Comparison of ENCODE assay signal across 17 cellular contexts in the genomic region with DNA sequence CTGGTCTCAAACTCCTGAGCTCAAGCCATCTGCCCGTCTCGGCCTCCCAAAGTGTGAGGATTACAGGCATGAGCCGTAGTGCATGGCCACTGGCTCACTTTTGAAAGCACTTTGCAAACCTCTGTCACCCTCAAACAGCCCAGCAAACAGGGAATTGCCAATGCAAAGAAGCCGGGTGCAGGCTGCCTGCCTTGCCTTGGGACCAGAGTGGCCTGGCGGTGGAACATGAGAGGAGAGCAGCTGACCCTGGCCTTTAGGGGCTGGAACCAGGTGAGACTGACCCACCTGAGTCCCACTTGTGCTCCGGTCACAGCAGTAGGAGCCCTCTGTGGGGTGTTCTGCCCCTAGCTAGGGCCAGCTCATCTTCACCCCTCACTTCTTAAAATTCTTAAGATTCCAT.
DNase-seq lines count a peak whose midpoint lies in the region; ATAC-seq and TF ChIP-seq lines count a peak whose summit lies in the region.
"Had no signal": no experiment of that assay in that cellular context is flagged by ENCODE, and none has a peak within 500 bp of the region (broad histone marks: within the 10 kb centered on the region; RNA-seq: fewer than 3 reads in every experiment).

No MANE protein-coding gene starts in this region.

- no peaks in the 10 kb centered on the region for H4K20me1 ChIP-seq in GM23338 (replicated peaks; ENCODE audit: insufficient read depth)

- H3K23ac ChIP-seq in trophoblast cell (ENCODE audit: low read length), result no peak overlapping the region

- H3K36me3 ChIP-seq in GM23338 (ENCODE audit: insufficient read depth) (peaks cover 13% of the 10 kb centered on the region), iPS-18a (ENCODE audit: control insufficient read depth, low read depth, low read length) (no peaks in the 10 kb centered on the region), trophoblast cell (ENCODE audit: control insufficient read depth in 1 of 2, insufficient read depth in 2 of 2, low read length in 2 of 2) (no peaks in the 10 kb centered on the region), heart right ventricle (no peaks in the 10 kb centered on the region)

- peak overlapping the region; percentile 2; the same call in 1 of the 2 replicates for H3K4me3 ChIP-seq in GM23338
- H3K4me3 ChIP-seq in iPS-18a (ENCODE audit: low read length), result no peak overlapping the region
- no peak overlapping the region for H3K4me3 ChIP-seq in trophoblast cell (ENCODE audit: low read depth, low read length)
- no peak overlapping the region for H3K4me3 ChIP-seq in heart right ventricle

- intact Hi-C loops in activated CD4-positive, alpha-beta memory T cell treated with anti-CD3 and anti-CD28 coated beads for 36 hours (cut with micrococcal nuclease), result no loop called here
- intact Hi-C loops in heart right ventricle (cut with DNase I), result no loop called here

- H3K27ac Mint-ChIP-seq in GM23338 (peak overlapping the region; percentile 81), WTC11 (peak overlapping the region; percentile 99)
- no peak overlapping the region for H3K27ac Mint-ChIP-seq in activated CD4-positive, alpha-beta memory T cell treated with anti-CD3 and anti-CD28 coated beads for 36 hours
- H3K27ac Mint-ChIP-seq: B cell; CD4-positive, alpha-beta T cell; IgD-negative memory B cell had no signal

- TF ChIP-seq CTCF in GM23338 (conservative IDR thresholded peaks at IDR 0.05; ENCODE audit: low read depth in 2 of 2), result no peak
- TF ChIP-seq CTCF in WTC11 (IDR thresholded peaks at IDR 0.05), result no peak
- TF ChIP-seq CTCF in heart right ventricle (IDR thresholded peaks at IDR 0.05), result no peak

- no peak overlapping the region for H3K4ac ChIP-seq in trophoblast cell (ENCODE audit: low read depth, low read length)

- no peaks in the 10 kb centered on the region for H3K27me3 ChIP-seq in GM23338 (ENCODE audit: insufficient read depth)
- no peaks in the 10 kb centered on the region for H3K27me3 ChIP-seq in iPS-18a (ENCODE audit: control insufficient read depth, insufficient read depth, low read length)
- H3K27me3 ChIP-seq in trophoblast cell (ENCODE audit: insufficient read depth, low read length), result no peaks in the 10 kb centered on the region
- H3K27me3 ChIP-seq in heart right ventricle, result no peaks in the 10 kb centered on the region

- H3K4me2 ChIP-seq in GM23338, result peak overlapping the region; percentile 3
- no peak overlapping the region for H3K4me2 ChIP-seq in trophoblast cell (ENCODE audit: low read length)

- 0 out of 2 replicates have a peak, but pooled peaks cover 2% of the 10 kb centered on the region for H3K9me2 ChIP-seq in GM23338 (ENCODE audit: insufficient read depth)

- H3K27me3 Mint-ChIP-seq in GM23338 (ENCODE audit: insufficient read depth, low read depth, poor library complexity), result peaks cover 9% of the 10 kb centered on the region
- 0 out of 2 replicates have a peak, but pooled peaks cover 2% of the 10 kb centered on the region for H3K27me3 Mint-ChIP-seq in WTC11 (ENCODE audit: low read depth)
- H3K27me3 Mint-ChIP-seq in activated CD4-positive, alpha-beta memory T cell treated with anti-CD3 and anti-CD28 coated beads for 36 hours, result no peaks in the 10 kb centered on the region
- H3K27me3 Mint-ChIP-seq: B cell; CD4-positive, alpha-beta T cell; IgD-negative memory B cell had no signal

- no peaks in the 10 kb centered on the region for H3K79me2 ChIP-seq in GM23338 (replicated peaks; ENCODE audit: insufficient read depth)
- H3K79me2 ChIP-seq in trophoblast cell (ENCODE audit: control insufficient read depth, insufficient read depth, low read length, poor library complexity), result no peaks in the 10 kb centered on the region

- H3K36me3 Mint-ChIP-seq in GM23338 (ENCODE audit: low read depth), result peaks cover 34% of the 10 kb centered on the region
- H3K36me3 Mint-ChIP-seq in WTC11, result peaks cover 27% of the 10 kb centered on the region
- no peaks in the 10 kb centered on the region for H3K36me3 Mint-ChIP-seq in activated CD4-positive, alpha-beta memory T cell treated with anti-CD3 and anti-CD28 coated beads for 36 hours
- H3K36me3 Mint-ChIP-seq: IgD-negative memory B cell had no signal

- POLR2A ChIA-PET in WTC11 (lab: Charles Lee), result no interaction called here
- POLR2A ChIA-PET in activated CD4-positive, alpha-beta memory T cell treated with anti-CD3 and anti-CD28 coated beads for 36 hours (lab: Charles Lee), result no interaction called here

- no peak overlapping the region for H2AFZ ChIP-seq in GM23338
- no peak overlapping the region for H2AFZ ChIP-seq in trophoblast cell (ENCODE audit: insufficient read depth, low read length, poor library complexity)

- H2BK5ac ChIP-seq in trophoblast cell (ENCODE audit: low read depth, low read length, poor library complexity), result no peak overlapping the region

- DNase-seq in GM23338 (ENCODE audit: low spot score) (peak; percentile 51), WTC11 (ENCODE audit: low spot score) (peak; percentile 21), trophoblast cell (no peak), heart right ventricle (no peak)
- no peak for DNase-seq in activated CD8-positive, alpha-beta memory T cell treated with anti-CD3 and anti-CD28 coated beads, Interleukin-2, amount 50 U/mL, for 48 hours
- DNase-seq in activated CD4-positive, alpha-beta memory T cell treated with anti-CD3 and anti-CD28 coated beads for 36 hours, result no peak
- DNase-seq: ACHN; C1 segment of cervical spinal cord; Calu3; CD4-positive, alpha-beta T cell; DMS 273 treated with DMSO at 0.1 percent for 48 hours; GDM1; KG1 had no signal

- H3K4me1 Mint-ChIP-seq in GM23338, result peaks cover 34% of the 10 kb centered on the region
- peaks cover 47% of the 10 kb centered on the region for H3K4me1 Mint-ChIP-seq in WTC11
- H3K4me1 Mint-ChIP-seq in activated CD4-positive, alpha-beta memory T cell treated with anti-CD3 and anti-CD28 coated beads for 36 hours (ENCODE audit: low read depth), result no peaks in the 10 kb centered on the region
- H3K4me1 Mint-ChIP-seq: B cell, IgD-negative memory B cell had no signal

- no peak overlapping the region for H4K8ac ChIP-seq in trophoblast cell (ENCODE audit: low read depth, low read length)

- H4K91ac ChIP-seq in trophoblast cell (ENCODE audit: low read depth, low read length), result peak overlapping the region; percentile 8

- CTCF ChIA-PET in WTC11 (lab: Charles Lee), result interaction anchor here (1.2 kb wide), 2 partner anchors 10 to 857 kb away, joined by 5 to 6 read pairs; no protein-coding TSS in a partner anchor
- CTCF ChIA-PET in activated CD4-positive, alpha-beta memory T cell treated with anti-CD3 and anti-CD28 coated beads for 36 hours (lab: Charles Lee), result no interaction called here

- peaks cover 12% of the 10 kb centered on the region; the same call in 1 of the 2 replicates for H3F3A ChIP-seq in GM23338 (replicated peaks; ENCODE audit: low read depth)

- H3K14ac ChIP-seq in trophoblast cell (ENCODE audit: low read length), result no peak overlapping the region

- no peak overlapping the region for H4K12ac ChIP-seq in trophoblast cell (ENCODE audit: low read depth, low read length)

- H3K4me3 Mint-ChIP-seq in GM23338 (no peak overlapping the region), WTC11 (peak overlapping the region; percentile 5; the same call in 1 of the 2 replicates)
- no peak overlapping the region for H3K4me3 Mint-ChIP-seq in activated CD4-positive, alpha-beta memory T cell treated with anti-CD3 and anti-CD28 coated beads for 36 hours
- H3K4me3 Mint-ChIP-seq: B cell; CD4-positive, alpha-beta T cell; IgD-negative memory B cell had no signal

- H3K9me3 ChIP-seq in iPS-18a (ENCODE audit: control insufficient read depth, low read depth, low read length) (peaks cover 3% of the 10 kb centered on the region), trophoblast cell (ENCODE audit: insufficient read depth, low read depth, low read length) (peaks cover 3% of the 10 kb centered on the region), heart right ventricle (peaks cover 0 to 29% (median 7%) of the 10 kb centered on the region in 11 donors)

- peaks cover 41% of the 10 kb centered on the region for H3K9me3 Mint-ChIP-seq in GM23338
- peaks cover 37% of the 10 kb centered on the region for H3K9me3 Mint-ChIP-seq in WTC11
- peaks cover 13% of the 10 kb centered on the region for H3K9me3 Mint-ChIP-seq in activated CD4-positive, alpha-beta memory T cell treated with anti-CD3 and anti-CD28 coated beads for 36 hours

- H2BK120ac ChIP-seq in trophoblast cell (ENCODE audit: insufficient read depth, low read length, poor library complexity), result no peak overlapping the region

- no peak overlapping the region for H3K18ac ChIP-seq in trophoblast cell (ENCODE audit: low read length)

- peak overlapping the region; percentile 9 for H3K9ac ChIP-seq in iPS-18a (ENCODE audit: low read length)
- H3K9ac ChIP-seq in trophoblast cell (ENCODE audit: low read length), result no peak overlapping the region

- no peaks in the 10 kb centered on the region for H3K79me1 ChIP-seq in trophoblast cell (ENCODE audit: low read length)

- ATAC-seq in GM23338, result peak; percentile 46
- ATAC-seq in WTC11, result peak; percentile 37; the same call in 1 of the 2 replicates
- no peak for ATAC-seq in heart right ventricle
- no peak for ATAC-seq in GM21526 (IDR thresholded peaks at IDR 0.05; ENCODE audit: low FRiP score, unreplicated experiment)

- H2BK12ac ChIP-seq in trophoblast cell (ENCODE audit: low read length), result peak overlapping the region; percentile 6

- peaks cover 31% of the 10 kb centered on the region; the same call in 1 of the 2 replicates for H3K4me1 ChIP-seq in GM23338 (ENCODE audit: insufficient read depth)
- peaks cover 34% of the 10 kb centered on the region for H3K4me1 ChIP-seq in iPS-18a (ENCODE audit: control insufficient read depth, low read depth, low read length)
- peaks cover 6 to 11% of the 10 kb centered on the region in 2 experiments for H3K4me1 ChIP-seq in trophoblast cell (ENCODE audit: control insufficient read depth in 1 of 2, insufficient read depth in 2 of 2, low read length in 2 of 2)
- H3K4me1 ChIP-seq in heart right ventricle, result no peaks in the 10 kb centered on the region

- H3K27ac ChIP-seq in GM23338 (ENCODE audit: low read depth), result peak overlapping the region; percentile 90
- H3K27ac ChIP-seq in iPS-18a (ENCODE audit: low read length), result no peak overlapping the region
- no peak overlapping the region for H3K27ac ChIP-seq in trophoblast cell (ENCODE audit: low read depth, low read length)
- no peak overlapping the region for H3K27ac ChIP-seq in heart right ventricle

- H2AK5ac ChIP-seq in trophoblast cell (ENCODE audit: low read length), result no peak overlapping the region

- no CpG with 5 or more reads among the region's 6 CpGs for whole genome bisulfite sequencing in trophoblast cell (ENCODE audit: extremely low coverage, insufficient coverage, insufficient read length)
- WGBS in heart right ventricle, 2 donors, result 87 to 88% methylated on average over 6 of the region's 6 CpGs

TF ChIP-seq in GM23338, 12 proteins besides CTCF, POLR2A, EP300 and RAD21 (continues in another document):
- TF ChIP-seq JUNB (IDR thresholded peaks at IDR 0.05; ENCODE audit: unreplicated experiment), result no peak
- no peak for TF ChIP-seq NANOG (IDR thresholded peaks at IDR 0.05; ENCODE audit: borderline replicate concordance)
- TF ChIP-seq ZNF331 (CRISPR knock-in tag; IDR thresholded peaks at IDR 0.05; ENCODE audit: low read depth), result no peak

TF ChIP-seq in WTC11, 78 proteins besides CTCF, POLR2A, EP300 and RAD21 (continues in another document):
- TF ChIP-seq SMAD4 (CRISPR knock-in tag; IDR thresholded peaks at IDR 0.05) (no peak), FOXP1 (CRISPR knock-in tag; IDR thresholded peaks at IDR 0.05; ENCODE audit: borderline replicate concordance) (no peak), CBFB (CRISPR knock-in tag; IDR thresholded peaks at IDR 0.05; ENCODE audit: low read depth) (no peak)

Comparison
In these comparisons a context has a peak if more than half of its experiments do, and no peak if none do; other contexts are left out.
1. ATAC-seq: peak in GM23338 (single experiment) and WTC11 (single experiment); none in heart right ventricle (0 of 8) and GM21526 (single experiment).
2. DNase-seq: peak in GM23338 (single experiment) and WTC11 (single experiment); none in trophoblast cell (0 of 2), activated CD8-positive, alpha-beta memory T cell treated with anti-CD3 and anti-CD28 coated beads, Interleukin-2, amount 50 U/mL, for 48 hours (single experiment), activated CD4-positive, alpha-beta memory T cell treated with anti-CD3 and anti-CD28 coated beads for 36 hours (single experiment) and heart right ventricle (0 of 2).